Comparison of ENCODE assay signal across 30 cellular contexts in the genomic region with DNA sequence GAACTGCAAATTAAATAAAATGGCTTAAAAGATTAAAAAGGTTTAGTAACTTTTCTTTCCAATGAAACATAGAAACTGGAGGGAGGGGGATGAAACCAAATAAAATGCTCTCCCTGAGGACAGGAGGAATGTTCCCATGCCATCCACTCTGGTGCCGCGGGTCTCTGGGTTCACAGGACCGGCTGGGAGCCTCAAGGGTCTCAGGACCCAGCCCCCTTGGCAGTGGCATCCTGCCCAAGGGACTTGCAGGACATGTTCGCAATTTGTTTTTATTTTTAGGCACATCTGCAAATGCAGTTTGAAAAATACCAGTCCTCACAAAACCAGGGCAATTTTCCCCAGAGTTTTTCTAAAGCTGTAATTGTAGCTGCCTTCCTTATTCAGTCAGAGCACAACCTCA.
"Had no signal": no experiment of that assay in that cellular context is flagged by ENCODE, and none has a peak within 500 bp of the region (broad histone marks: within the 10 kb centered on the region; RNA-seq: fewer than 3 reads in every experiment).

No MANE protein-coding gene starts in this region.

- H3K9me3 Mint-ChIP-seq: activated naive CD4-positive, alpha-beta T cell treated with anti-CD3 and anti-CD28 coated beads for 36 hours; activated naive CD8-positive, alpha-beta T cell treated with anti-CD3 and anti-CD28 coated beads for 36 hours; activated T-cell treated with anti-CD3 and anti-CD28 coated beads, Interleukin-2, amount 50 U/mL, for 72 hours; brain; endodermal cell; immature natural killer cell; naive thymus-derived CD8-positive, alpha-beta T cell; neural progenitor cell; stimulated activated effector memory CD8-positive, alpha-beta T cell treated with anti-CD3 and anti-CD28 coated beads, Interleukin-12 subunit alpha, Interleukin-12 subunit beta, amount 100 ng/mL, for 72 hours; stimulated activated naive CD8-positive, alpha-beta T cell treated with anti-CD3 and anti-CD28 coated beads, Interleukin-15, Interleukin-2, amounts not matched to agents 100 ng/mL and 50 ng/mL, for 24 hours had no signal

- H3K27ac ChIP-seq: adrenal gland, cardiac muscle cell, neural progenitor cell, thoracic aorta had no signal

- H3K4me1 ChIP-seq: adrenal gland had no signal

- H3K4me1 Mint-ChIP-seq: activated CD4-positive, alpha-beta T cell treated with anti-CD3 and anti-CD28 coated beads for 36 hours; immature natural killer cell; stimulated activated effector memory CD8-positive, alpha-beta T cell treated with anti-CD3 and anti-CD28 coated beads, Interleukin-12 subunit alpha, Interleukin-12 subunit beta, amount 100 ng/mL, for 72 hours had no signal

- H3K4me3 ChIP-seq: adrenal gland, cardiac muscle cell, neural progenitor cell, thoracic aorta had no signal

- H3K36me3 ChIP-seq: adrenal gland, cardiac muscle cell, neural progenitor cell, thoracic aorta had no signal

- H3K4me2 ChIP-seq: neural progenitor cell had no signal

- H3K27me3 Mint-ChIP-seq: activated CD4-positive, alpha-beta T cell treated with anti-CD3 and anti-CD28 coated beads for 36 hours; activated naive CD8-positive, alpha-beta T cell treated with anti-CD3 and anti-CD28 coated beads for 36 hours; brain; progenitor cell of endocrine pancreas; stimulated activated naive CD8-positive, alpha-beta T cell treated with anti-CD3 and anti-CD28 coated beads, Interleukin-15, Interleukin-2, amounts not matched to agents 100 ng/mL and 50 ng/mL, for 24 hours had no signal

- H3K9me3 ChIP-seq: adrenal gland, thoracic aorta had no signal

- H3K27me3 ChIP-seq: adrenal gland, cardiac muscle cell, neural progenitor cell had no signal

- DNase-seq: activated CD4-positive, alpha-beta T cell treated with anti-CD3 and anti-CD28 coated beads for 36 hours; activated CD4-positive, CD25-positive, alpha-beta regulatory T cell; activated naive CD4-positive, alpha-beta T cell treated with anti-CD3 and anti-CD28 coated beads for 36 hours; activated naive CD8-positive, alpha-beta T cell treated with anti-CD3 and anti-CD28 coated beads for 36 hours; activated T-cell treated with anti-CD3 and anti-CD28 coated beads for 4 hours; activated T-cell treated with anti-CD3 and anti-CD28 coated beads, Interleukin-2, amount 50 U/mL, for 72 hours; adrenal gland; aorta; cerebellar nuclear complex; cortex of kidney; foreskin fibroblast; head of caudate nucleus; hippocampal formation; immature natural killer cell; kidney; left colon; mammary epithelial cell; naive thymus-derived CD8-positive, alpha-beta T cell; small intestine; stimulated activated CD4-positive, alpha-beta T cell treated with anti-CD3 and anti-CD28 coated beads, Interleukin-4, amount 100 ng/mL, for 24 hours had no signal

- H3K4me3 Mint-ChIP-seq: activated CD4-positive, alpha-beta T cell treated with anti-CD3 and anti-CD28 coated beads for 36 hours; activated naive CD4-positive, alpha-beta T cell treated with anti-CD3 and anti-CD28 coated beads for 36 hours; activated naive CD8-positive, alpha-beta T cell treated with anti-CD3 and anti-CD28 coated beads for 36 hours; activated T-cell treated with anti-CD3 and anti-CD28 coated beads, Interleukin-2, amount 50 U/mL, for 72 hours; brain; endodermal cell; immature natural killer cell; naive thymus-derived CD8-positive, alpha-beta T cell; neural progenitor cell; stimulated activated effector memory CD8-positive, alpha-beta T cell treated with anti-CD3 and anti-CD28 coated beads, Interleukin-12 subunit alpha, Interleukin-12 subunit beta, amount 100 ng/mL, for 72 hours; stimulated activated naive CD8-positive, alpha-beta T cell treated with anti-CD3 and anti-CD28 coated beads, Interleukin-15, Interleukin-2, amounts not matched to agents 100 ng/mL and 50 ng/mL, for 24 hours had no signal

- H3K27ac Mint-ChIP-seq: activated CD4-positive, alpha-beta T cell treated with anti-CD3 and anti-CD28 coated beads for 36 hours; activated naive CD4-positive, alpha-beta T cell treated with anti-CD3 and anti-CD28 coated beads for 36 hours; activated naive CD8-positive, alpha-beta T cell treated with anti-CD3 and anti-CD28 coated beads for 36 hours; activated T-cell treated with anti-CD3 and anti-CD28 coated beads, Interleukin-2, amount 50 U/mL, for 72 hours; endodermal cell; naive thymus-derived CD8-positive, alpha-beta T cell; progenitor cell of endocrine pancreas; stimulated activated effector memory CD8-positive, alpha-beta T cell treated with anti-CD3 and anti-CD28 coated beads, Interleukin-12 subunit alpha, Interleukin-12 subunit beta, amount 100 ng/mL, for 72 hours; stimulated activated naive CD8-positive, alpha-beta T cell treated with anti-CD3 and anti-CD28 coated beads, Interleukin-15, Interleukin-2, amounts not matched to agents 100 ng/mL and 50 ng/mL, for 24 hours had no signal

- H2AFZ ChIP-seq: neural progenitor cell had no signal

- H3K9ac ChIP-seq: neural progenitor cell had no signal

- ATAC-seq: activated CD4-positive, alpha-beta T cell treated with anti-CD3 and anti-CD28 coated beads for 36 hours; activated T-cell treated with anti-CD3 and anti-CD28 coated beads, Interleukin-2, amount 50 U/mL, for 72 hours; esophagus mucosa; left colon; naive thymus-derived CD8-positive, alpha-beta T cell; sciatic nerve; stimulated activated effector memory CD8-positive, alpha-beta T cell treated with anti-CD3 and anti-CD28 coated beads, Interleukin-12 subunit alpha, Interleukin-12 subunit beta, amount 100 ng/mL, for 72 hours had no signal

- H3K36me3 Mint-ChIP-seq: activated naive CD8-positive, alpha-beta T cell treated with anti-CD3 and anti-CD28 coated beads for 36 hours; immature natural killer cell; stimulated activated effector memory CD8-positive, alpha-beta T cell treated with anti-CD3 and anti-CD28 coated beads, Interleukin-12 subunit alpha, Interleukin-12 subunit beta, amount 100 ng/mL, for 72 hours had no signal
